Comparison of ENCODE assay signal across 8 cellular contexts in genomic region chr6:27280064-27280539, GRCh38. TPM values are rescaled to one million over a fixed set of nuclear protein-coding genes. Genes with fewer than 3 reads are reported as not detected.
DNase-seq lines count a peak whose midpoint lies in the region; ATAC-seq, FAIRE-seq and TF ChIP-seq lines count a peak whose summit lies in the region.

No MANE protein-coding gene starts in this region.

- peaks cover 84% of the 10 kb centered on the region for H3K27me3 Mint-ChIP-seq in CD8-positive, alpha-beta T cell (ENCODE audit: low read depth)

- ATAC-seq in A549 = peak; percentile 73 to 84
- peak; percentile 58 to 73 (median 60) for ATAC-seq in pancreas
- no peak for ATAC-seq in CD8-positive, alpha-beta T cell

- H3K4me3 Mint-ChIP-seq in CD8-positive, alpha-beta T cell = no peak overlapping the region

- peaks cover 4% of the 10 kb centered on the region; the same call in 1 of the 3 replicates for H3K4me1 ChIP-seq in A549
- no peaks in the 10 kb centered on the region for H3K4me1 ChIP-seq in pancreas
- no peaks in the 10 kb centered on the region for H3K4me1 ChIP-seq in CD8-positive, alpha-beta T cell (ENCODE audit: insufficient read depth, low read length)

- H3K4me1 Mint-ChIP-seq in CD8-positive, alpha-beta T cell (ENCODE audit: low read depth) = peaks cover 2% of the 10 kb centered on the region

- TF ChIP-seq EP300 in A549 (IDR thresholded peaks at IDR 0.05) = no peak

- POLR2A ChIA-PET in A549 (lab: Yijun Ruan, JAX) = interaction anchor here (2.1 kb wide), 1 partner anchor 29 kb away, joined by 8 read pairs; no protein-coding TSS in a partner anchor
- POLR2A ChIA-PET in CD8-positive, alpha-beta T cell (lab: Charles Lee) = interaction anchor here (1.0 kb wide), 1 partner anchor 29 kb away, joined by 4 read pairs; no protein-coding TSS in a partner anchor

- FAIRE-seq in A549 (lab: Jason Lieb, UNC) (no peak), pancreas (lab: Jason Lieb, UNC) (no peak)

- H3K9me3 ChIP-seq in A549 (no peaks in the 10 kb centered on the region), pancreas (no peaks in the 10 kb centered on the region)
- H3K9me3 ChIP-seq in CD8-positive, alpha-beta T cell (ENCODE audit: low read length) = peaks cover 10% of the 10 kb centered on the region

- H3K9me3 Mint-ChIP-seq in CD8-positive, alpha-beta T cell = peaks cover 35% of the 10 kb centered on the region

- DNase-seq in A549 (ENCODE audit: low read depth in 1 of 2, low spot score in 1 of 2) (peak in 1 of 2 experiments; percentile 72), H4 (ENCODE audit: low spot score) (peak; percentile 43), OCI-M2 (lab: John Stamatoyannopoulos, UW; ENCODE audit: unreplicated experiment) (peak; percentile 77), cerebellar cortex (ENCODE audit: low spot score) (peak; percentile 67), pancreas (peak in 1 of 6 donors; percentile 44), NCI-H187 (lab: John Stamatoyannopoulos, UW) (no peak), nucleus accumbens (lab: John Stamatoyannopoulos, UW) (no peak)
- DNase-seq in CD8-positive, alpha-beta T cell = no peak

- peaks cover 3% of the 10 kb centered on the region for H3K36me3 Mint-ChIP-seq in CD8-positive, alpha-beta T cell

- intact Hi-C loops in pancreas (cut with DNase I) = no loop called here
- intact Hi-C loops in CD8-positive, alpha-beta T cell (cut with DNase I, micrococcal nuclease) = loop anchor here in 1 of 2 experiments (5.0 kb wide), 1 partner anchor 392 kb away; no protein-coding TSS in a partner anchor

- no peak overlapping the region for H3K27ac Mint-ChIP-seq in CD8-positive, alpha-beta T cell

- peak overlapping the region; percentile 72 for H3K4me2 ChIP-seq in A549

- TF ChIP-seq CTCF in A549 (IDR thresholded peaks at IDR 0.05) (no peak), pancreas (IDR thresholded peaks at IDR 0.05) (no peak)
- no peak for TF ChIP-seq CTCF in CD8-positive, alpha-beta T cell (IDR thresholded peaks at IDR 0.05)

- H3K27me3 ChIP-seq in pancreas = peaks cover 13 to 69% (median 15%) of the 10 kb centered on the region in 4 donors
- H3K27me3 ChIP-seq in CD8-positive, alpha-beta T cell (ENCODE audit: insufficient read depth, low read length) = peaks cover 58% of the 10 kb centered on the region

- TF ChIP-seq RAD21 in A549 (conservative IDR thresholded peaks at IDR 0.05 in 1 of 2, IDR thresholded peaks at IDR 0.05 in 1 of 2) = no peak

- H3K36me3 ChIP-seq in pancreas = no peaks in the 10 kb centered on the region
- no peaks in the 10 kb centered on the region for H3K36me3 ChIP-seq in CD8-positive, alpha-beta T cell (ENCODE audit: insufficient read depth, low read length)

- H3K4me3 ChIP-seq in A549 (peak overlapping the region; percentile 62), pancreas (peak overlapping the region in 1 of 4 donors; percentile 1)
- H3K4me3 ChIP-seq in CD8-positive, alpha-beta T cell (ENCODE audit: low read depth, low read length) = no peak overlapping the region

- CTCF ChIA-PET in A549 (lab: Yijun Ruan, JAX) = interaction anchor here (0.9 kb wide), 1 partner anchor 74 kb away, joined by 3 read pairs; no protein-coding TSS in a partner anchor
- CTCF ChIA-PET in CD8-positive, alpha-beta T cell (lab: Charles Lee) = no interaction called here

- 1% methylated on average over 17 of the region's 17 CpGs for WGBS in A549 (ENCODE audit: missing lambda C conversion rate)
- WGBS in pancreas, 2 donors = 3 to 4% methylated on average over 17 of the region's 17 CpGs

- TF ChIP-seq POLR2A in A549 (IDR thresholded peaks at IDR 0.05; ENCODE audit: low read length) = no peak

- peak overlapping the region; percentile 62 to 80 for H3K27ac ChIP-seq in A549
- H3K27ac ChIP-seq in pancreas = no peak overlapping the region
- H3K27ac ChIP-seq in CD8-positive, alpha-beta T cell (ENCODE audit: low read depth, low read length) = no peak overlapping the region

TF ChIP-seq in A549, 52 proteins besides CTCF, POLR2A, EP300 and RAD21:
- TF ChIP-seq, protein P1, sequence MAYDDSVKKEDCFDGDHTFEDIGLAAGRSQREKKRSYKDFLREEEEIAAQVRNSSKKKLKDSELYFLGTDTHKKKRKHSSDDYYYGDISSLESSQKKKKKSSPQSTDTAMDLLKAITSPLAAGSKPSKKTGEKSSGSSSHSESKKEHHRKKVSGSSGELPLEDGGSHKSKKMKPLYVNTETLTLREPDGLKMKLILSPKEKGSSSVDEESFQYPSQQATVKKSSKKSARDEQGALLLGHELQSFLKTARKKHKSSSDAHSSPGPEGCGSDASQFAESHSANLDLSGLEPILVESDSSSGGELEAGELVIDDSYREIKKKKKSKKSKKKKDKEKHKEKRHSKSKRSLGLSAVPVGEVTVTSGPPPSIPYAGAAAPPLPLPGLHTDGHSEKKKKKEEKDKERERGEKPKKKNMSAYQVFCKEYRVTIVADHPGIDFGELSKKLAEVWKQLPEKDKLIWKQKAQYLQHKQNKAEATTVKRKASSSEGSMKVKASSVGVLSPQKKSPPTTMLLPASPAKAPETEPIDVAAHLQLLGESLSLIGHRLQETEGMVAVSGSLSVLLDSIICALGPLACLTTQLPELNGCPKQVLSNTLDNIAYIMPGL (CRISPR knock-in tag; IDR thresholded peaks at IDR 0.05; ENCODE audit: borderline replicate concordance) = no peak; the same call in 1 of the 2 replicates
- peak; percentile 53 for TF ChIP-seq SREBF2 (IDR thresholded peaks at IDR 0.05)
- TF ChIP-seq RFX5 (IDR thresholded peaks at IDR 0.05) = no peak
- peak; percentile 31; the same call in 1 of the 2 replicates for TF ChIP-seq MAX (IDR thresholded peaks at IDR 0.05)
- TF ChIP-seq, protein P2, sequence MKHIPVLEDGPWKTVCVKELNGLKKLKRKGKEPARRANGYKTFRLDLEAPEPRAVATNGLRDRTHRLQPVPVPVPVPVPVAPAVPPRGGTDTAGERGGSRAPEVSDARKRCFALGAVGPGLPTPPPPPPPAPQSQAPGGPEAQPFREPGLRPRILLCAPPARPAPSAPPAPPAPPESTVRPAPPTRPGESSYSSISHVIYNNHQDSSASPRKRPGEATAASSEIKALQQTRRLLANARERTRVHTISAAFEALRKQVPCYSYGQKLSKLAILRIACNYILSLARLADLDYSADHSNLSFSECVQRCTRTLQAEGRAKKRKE (CRISPR knock-in tag; IDR thresholded peaks at IDR 0.05; ENCODE audit: low read depth) = no peak
- peak in 1 of 2 experiments; percentile 17; a peak in 1 of 4 replicates for TF ChIP-seq CEBPB (IDR thresholded peaks at IDR 0.05)
- TF ChIP-seq CHD2 (IDR thresholded peaks at IDR 0.05; ENCODE audit: low read length, partially characterized antibody) = no peak
- TF ChIP-seq BHLHE40 (IDR thresholded peaks at IDR 0.05; ENCODE audit: low read depth, low read length) = 0 out of 2 replicates have a peak, but pooled peaks have one; percentile 7

RNA-seq across cellular contexts. Expression of gene POM121L2, which starts 32.0 kb away (rescaled TPM):
- 0.09 TPM in 1 of 2 replicates, not detected in the other for polyA plus RNA-seq in A549 (2011; rRNA removed)
- polyA plus RNA-seq in A549 (2012; cell fraction: cytosol; rRNA removed) = not detected in 2 replicates
- not detected in 2 replicates for polyA plus RNA-seq in A549 (2012; cell fraction: nucleus; rRNA removed)
- polyA plus RNA-seq in A549 (2017; fragmentation: RNase III; extraction: RNeasy Plus Mini Kit Qiagen cat#74134 plus additional on column Dnase treatment) = not detected in 3 replicates
- 0.04 TPM in 1 of 2 replicates, not detected in the other for polyA minus RNA-seq in A549 (2011; rRNA and poly(A)+ RNA removed)
- not detected in 2 replicates for total RNA-seq in H4 (2014; rRNA removed; shearing (Covaris generic))
- total RNA-seq in pancreas = under 1 TPM in 1 of 6 donors, not detected in 5; 0.03 TPM
- under 1 TPM in 1 of 2 donors, not detected in 1; 0.02 TPM for polyA plus RNA-seq in pancreas
- total RNA-seq in CD8-positive, alpha-beta T cell = not detected

RNA-seq across cellular contexts. Expression of gene PRSS16, which starts 32.6 kb away (rescaled TPM):
- 11.0 and 11.4 TPM in 2 replicates for polyA plus RNA-seq in A549 (2011; rRNA removed)
- polyA plus RNA-seq in A549 (2012; cell fraction: cytosol; rRNA removed) = 5.0 and 5.7 TPM in 2 replicates
- polyA plus RNA-seq in A549 (2012; cell fraction: nucleus; rRNA removed) = 3.7 and 4.4 TPM in 2 replicates
- polyA plus RNA-seq in A549 (2017; fragmentation: RNase III; extraction: RNeasy Plus Mini Kit Qiagen cat#74134 plus additional on column Dnase treatment) = 3.1 to 3.9 TPM (median 3.7 TPM) in 3 replicates
- 5.3 and 6.1 TPM in 2 replicates for polyA minus RNA-seq in A549 (2011; rRNA and poly(A)+ RNA removed)
- total RNA-seq in H4 (2014; rRNA removed; shearing (Covaris generic)) = 3.4 and 5.2 TPM in 2 replicates
- total RNA-seq in pancreas = 10 to 100 TPM; 14.0 to 30.1 (median 23.4) TPM
- 10 to 100 TPM; 15.5 to 17.6 TPM for polyA plus RNA-seq in pancreas
- under 1 TPM; 0.58 to 0.62 TPM for total RNA-seq in CD8-positive, alpha-beta T cell

Comparison
In these comparisons a context has a peak if more than half of its experiments do, and no peak if none do; other contexts are left out.
1. DNase-seq: peak in H4 (single experiment), OCI-M2 (single experiment) and cerebellar cortex (single experiment); none in CD8-positive, alpha-beta T cell (0 of 7), NCI-H187 (0 of 2) and nucleus accumbens (0 of 56).
2. H3K27ac ChIP-seq: peak in A549 (2 of 2); none in pancreas (0 of 4) and CD8-positive, alpha-beta T cell (single experiment).